8 cellular contexts compared by ENCODE assay signal in the genomic region with DNA sequence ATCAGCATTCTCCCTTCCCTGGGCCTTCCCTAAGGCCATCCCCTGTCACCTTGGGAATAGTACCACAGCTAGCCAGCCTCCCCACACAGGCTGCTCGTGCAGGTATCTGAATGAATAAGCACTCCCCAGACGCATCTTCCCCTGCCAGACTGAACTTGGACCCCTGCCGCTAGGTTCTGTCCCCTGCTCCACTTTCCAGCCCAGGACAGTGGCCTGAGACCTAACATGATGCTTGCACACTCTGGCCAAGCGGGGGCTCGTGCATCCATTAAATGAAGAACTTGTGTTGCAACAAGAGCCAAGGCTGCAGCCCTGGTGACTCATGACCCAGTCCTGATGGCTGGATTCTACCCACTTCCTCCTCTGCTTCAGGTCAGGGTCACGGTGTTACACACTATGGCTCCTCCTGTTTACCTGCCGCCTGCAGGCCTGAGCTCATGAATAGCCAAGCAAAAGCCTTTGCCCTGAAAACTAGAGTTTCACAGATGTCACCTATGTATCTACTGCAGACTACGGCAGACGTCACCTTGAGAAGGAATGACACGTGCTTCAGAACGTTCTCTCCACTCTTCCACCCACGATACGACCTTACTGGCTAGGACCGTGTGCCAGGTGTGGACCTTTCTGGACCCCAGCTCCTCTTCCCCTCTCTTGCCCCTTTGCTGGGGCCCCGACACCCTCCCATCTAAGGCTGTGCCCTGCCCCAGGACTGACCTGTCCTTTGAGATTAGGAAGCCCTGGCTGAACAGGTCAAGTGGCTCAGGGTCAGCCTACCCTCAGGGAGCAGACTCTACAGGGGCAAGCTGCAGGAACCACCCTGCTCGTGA. TPM values are rescaled to one million over a fixed set of nuclear protein-coding genes. Genes with fewer than 3 reads are reported as not detected.
A peak's percentile ranks its signal among the peaks of the same experiment; 100 is the strongest.
DNase-seq lines count a peak whose midpoint lies in the region; ATAC-seq, FAIRE-seq and TF ChIP-seq lines count a peak whose summit lies in the region.

No MANE protein-coding gene starts in this region.

- H3K4me1 ChIP-seq in small intestine (ENCODE audit: control insufficient read depth in 2 of 2, insufficient read depth in 1 of 2, low read depth in 1 of 2, low read length in 1 of 2) (peaks cover 9 to 22% of the 10 kb centered on the region in 2 donors), esophagus muscularis mucosa (peaks cover 5 to 34% (median 26%) of the 10 kb centered on the region in 4 donors)

- H3K4me3 ChIP-seq in fibroblast of pulmonary artery (replicated peaks; ENCODE audit: low read depth, low read length) (no peak overlapping the region), small intestine (ENCODE audit: low read depth in 1 of 2, low read length in 2 of 2) (no peak overlapping the region), esophagus muscularis mucosa (no peak overlapping the region)

- H3K9me3 ChIP-seq in small intestine (ENCODE audit: control insufficient read depth, low read depth) (no peaks in the 10 kb centered on the region), esophagus muscularis mucosa (no peaks in the 10 kb centered on the region)

- no peak for TF ChIP-seq EP300 in esophagus muscularis mucosa (IDR thresholded peaks at IDR 0.05)

- peak; percentile 60 for DNase-seq in GM13976 (ENCODE audit: low spot score)
- peak; percentile 76 for DNase-seq in RPMI7951 (ENCODE audit: low read depth)
- peak; percentile 65 for DNase-seq in fibroblast of pulmonary artery (ENCODE audit: low read depth)
- DNase-seq in small intestine = peak; percentile 86
- DNase-seq in esophagus muscularis mucosa (ENCODE audit: extremely low spot score) = no peak
- DNase-seq in DMS153 treated with DMSO at 0.1 percent for 48 hours (lab: John Stamatoyannopoulos, UW; ENCODE audit: unreplicated experiment) = no peak

- ATAC-seq in HG02852 (IDR thresholded peaks at IDR 0.05; ENCODE audit: unreplicated experiment) = peak; percentile 71
- no peak for ATAC-seq in HG03457 (IDR thresholded peaks at IDR 0.05; ENCODE audit: unreplicated experiment)

- intact Hi-C loops in esophagus muscularis mucosa (cut with DNase I) = no loop called here

- TF ChIP-seq POLR2A in esophagus muscularis mucosa (IDR thresholded peaks at IDR 0.05; ENCODE audit: low read depth) = no peak

- H3K36me3 ChIP-seq in small intestine (ENCODE audit: control insufficient read depth in 2 of 2, insufficient read depth in 2 of 2, low read length in 2 of 2) = no peaks in the 10 kb centered on the region
- peaks cover 0 to 3% (median 0%) of the 10 kb centered on the region in 4 donors for H3K36me3 ChIP-seq in esophagus muscularis mucosa

- TF ChIP-seq CTCF in GM13976 (IDR thresholded peaks at IDR 0.05; ENCODE audit: borderline replicate concordance, control extremely low read depth, extremely low read depth, insufficient read depth, missing control alignments) (no peak), fibroblast of pulmonary artery (IDR thresholded peaks at IDR 0.05; ENCODE audit: low read length, missing control alignments) (no peak), esophagus muscularis mucosa (IDR thresholded peaks at IDR 0.05) (no peak)

- H3K27ac ChIP-seq in small intestine (ENCODE audit: low read depth in 1 of 2, low read length in 1 of 2) (peak overlapping the region; percentile 27 to 72), esophagus muscularis mucosa (replicated peaks in 1 of 4) (no peak overlapping the region)

- H3K27me3 ChIP-seq in small intestine (ENCODE audit: control insufficient read depth in 2 of 2, insufficient read depth in 2 of 2, low read length in 2 of 2) (no peaks in the 10 kb centered on the region), esophagus muscularis mucosa (no peaks in the 10 kb centered on the region)

- in situ Hi-C loops in GM13976 (cut with MboI; ENCODE audit: low sequenced_read_pairs, unreplicated experiment) = no loop called here

- WGBS in small intestine, 3 donors = 35 to 55% (median 41%) methylated on average over 16 of the region's 16 CpGs
- 63% methylated on average over 15 of the region's 16 CpGs for WGBS in esophagus muscularis mucosa

- FAIRE-seq in small intestine (lab: Jason Lieb, UNC) = no peak

RNA-seq across cellular contexts. Expression of a gene that starts 6.5 kb away (rescaled TPM):
- total RNA-seq in RPMI7951 (2014; rRNA removed; shearing (Covaris generic)) = 11.5 and 11.7 TPM in 2 replicates
- 100 to 1,000 TPM in 2 of 3 donors, 10 to 100 TPM in 1; 38.0 to 155 (median 104) TPM for polyA plus RNA-seq in small intestine
- 10 to 100 TPM; 15.4 to 24.0 (median 17.4) TPM for total RNA-seq in esophagus muscularis mucosa

RNA-seq across cellular contexts. Expression of a gene that starts 24.7 kb away (rescaled TPM):
- 71.9 and 92.0 TPM in 2 replicates for total RNA-seq in RPMI7951 (2014; rRNA removed; shearing (Covaris generic))
- polyA plus RNA-seq in small intestine = 10 to 100 TPM in 1 of 3 donors, 1 to 10 TPM in 2; 5.4 to 11.4 (median 9.8) TPM
- total RNA-seq in esophagus muscularis mucosa = 10 to 100 TPM; 56.9 to 66.3 (median 63.9) TPM

Comparison
In these comparisons a context has a peak if more than half of its experiments do, and no peak if none do; other contexts are left out.
1. DNase-seq: peak in GM13976 (single experiment), RPMI7951 (single experiment), fibroblast of pulmonary artery (single experiment) and small intestine (single experiment); none in esophagus muscularis mucosa (single experiment) and DMS153 treated with DMSO at 0.1 percent for 48 hours (single experiment).
2. H3K27ac ChIP-seq: peak in small intestine (2 of 2); none in esophagus muscularis mucosa (0 of 4).